ENCODE assay signal across 1 cellular context in the genomic region with DNA sequence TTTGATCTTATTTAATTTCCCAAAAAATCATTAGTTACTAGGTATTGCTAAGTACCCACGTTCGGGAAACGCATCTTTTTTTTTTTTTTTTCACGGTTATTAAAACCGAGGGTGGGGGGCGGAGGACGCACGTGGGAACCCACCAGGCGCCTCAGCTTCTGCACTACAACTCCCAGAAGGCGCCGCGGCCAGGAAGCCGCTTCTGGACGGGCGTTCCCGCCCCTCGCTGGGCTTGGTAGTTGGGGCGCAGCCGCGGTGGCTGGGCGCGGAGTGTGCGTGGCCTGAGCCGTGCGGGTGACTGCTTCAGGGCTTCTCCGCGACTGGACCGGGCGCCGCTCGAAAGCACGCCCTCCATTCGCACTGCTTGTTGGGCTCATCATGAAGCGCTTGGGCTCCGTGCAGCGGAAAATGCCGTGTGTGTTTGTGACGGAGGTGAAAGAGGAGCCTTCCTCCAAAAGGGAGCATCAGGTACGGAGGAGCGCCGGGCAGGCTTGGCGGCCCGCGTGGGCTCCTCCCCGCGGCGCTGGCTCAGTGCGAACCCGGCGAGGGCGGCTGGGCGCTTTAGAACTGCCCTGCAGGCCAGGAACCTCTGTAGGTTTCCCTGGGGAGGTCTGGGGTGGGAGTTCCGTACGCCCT.
TF ChIP-seq lines count a peak whose summit lies in the region.

No MANE protein-coding gene starts in this region.

TF ChIP-seq in GM12878, 131 proteins besides CTCF, POLR2A, EP300 and RAD21 (continued from another document and continues in another):
- TF ChIP-seq, protein P1, sequence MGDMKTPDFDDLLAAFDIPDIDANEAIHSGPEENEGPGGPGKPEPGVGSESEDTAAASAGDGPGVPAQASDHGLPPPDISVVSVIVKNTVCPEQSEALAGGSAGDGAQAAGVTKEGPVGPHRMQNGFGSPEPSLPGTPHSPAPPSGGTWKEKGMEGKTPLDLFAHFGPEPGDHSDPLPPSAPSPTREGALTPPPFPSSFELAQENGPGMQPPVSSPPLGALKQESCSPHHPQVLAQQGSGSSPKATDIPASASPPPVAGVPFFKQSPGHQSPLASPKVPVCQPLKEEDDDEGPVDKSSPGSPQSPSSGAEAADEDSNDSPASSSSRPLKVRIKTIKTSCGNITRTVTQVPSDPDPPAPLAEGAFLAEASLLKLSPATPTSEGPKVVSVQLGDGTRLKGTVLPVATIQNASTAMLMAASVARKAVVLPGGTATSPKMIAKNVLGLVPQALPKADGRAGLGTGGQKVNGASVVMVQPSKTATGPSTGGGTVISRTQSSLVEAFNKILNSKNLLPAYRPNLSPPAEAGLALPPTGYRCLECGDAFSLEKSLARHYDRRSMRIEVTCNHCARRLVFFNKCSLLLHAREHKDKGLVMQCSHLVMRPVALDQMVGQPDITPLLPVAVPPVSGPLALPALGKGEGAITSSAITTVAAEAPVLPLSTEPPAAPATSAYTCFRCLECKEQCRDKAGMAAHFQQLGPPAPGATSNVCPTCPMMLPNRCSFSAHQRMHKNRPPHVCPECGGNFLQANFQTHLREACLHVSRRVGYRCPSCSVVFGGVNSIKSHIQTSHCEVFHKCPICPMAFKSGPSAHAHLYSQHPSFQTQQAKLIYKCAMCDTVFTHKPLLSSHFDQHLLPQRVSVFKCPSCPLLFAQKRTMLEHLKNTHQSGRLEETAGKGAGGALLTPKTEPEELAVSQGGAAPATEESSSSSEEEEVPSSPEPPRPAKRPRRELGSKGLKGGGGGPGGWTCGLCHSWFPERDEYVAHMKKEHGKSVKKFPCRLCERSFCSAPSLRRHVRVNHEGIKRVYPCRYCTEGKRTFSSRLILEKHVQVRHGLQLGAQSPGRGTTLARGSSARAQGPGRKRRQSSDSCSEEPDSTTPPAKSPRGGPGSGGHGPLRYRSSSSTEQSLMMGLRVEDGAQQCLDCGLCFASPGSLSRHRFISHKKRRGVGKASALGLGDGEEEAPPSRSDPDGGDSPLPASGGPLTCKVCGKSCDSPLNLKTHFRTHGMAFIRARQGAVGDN (IDR thresholded peaks at IDR 0.05): no peak
- TF ChIP-seq, protein P2, sequence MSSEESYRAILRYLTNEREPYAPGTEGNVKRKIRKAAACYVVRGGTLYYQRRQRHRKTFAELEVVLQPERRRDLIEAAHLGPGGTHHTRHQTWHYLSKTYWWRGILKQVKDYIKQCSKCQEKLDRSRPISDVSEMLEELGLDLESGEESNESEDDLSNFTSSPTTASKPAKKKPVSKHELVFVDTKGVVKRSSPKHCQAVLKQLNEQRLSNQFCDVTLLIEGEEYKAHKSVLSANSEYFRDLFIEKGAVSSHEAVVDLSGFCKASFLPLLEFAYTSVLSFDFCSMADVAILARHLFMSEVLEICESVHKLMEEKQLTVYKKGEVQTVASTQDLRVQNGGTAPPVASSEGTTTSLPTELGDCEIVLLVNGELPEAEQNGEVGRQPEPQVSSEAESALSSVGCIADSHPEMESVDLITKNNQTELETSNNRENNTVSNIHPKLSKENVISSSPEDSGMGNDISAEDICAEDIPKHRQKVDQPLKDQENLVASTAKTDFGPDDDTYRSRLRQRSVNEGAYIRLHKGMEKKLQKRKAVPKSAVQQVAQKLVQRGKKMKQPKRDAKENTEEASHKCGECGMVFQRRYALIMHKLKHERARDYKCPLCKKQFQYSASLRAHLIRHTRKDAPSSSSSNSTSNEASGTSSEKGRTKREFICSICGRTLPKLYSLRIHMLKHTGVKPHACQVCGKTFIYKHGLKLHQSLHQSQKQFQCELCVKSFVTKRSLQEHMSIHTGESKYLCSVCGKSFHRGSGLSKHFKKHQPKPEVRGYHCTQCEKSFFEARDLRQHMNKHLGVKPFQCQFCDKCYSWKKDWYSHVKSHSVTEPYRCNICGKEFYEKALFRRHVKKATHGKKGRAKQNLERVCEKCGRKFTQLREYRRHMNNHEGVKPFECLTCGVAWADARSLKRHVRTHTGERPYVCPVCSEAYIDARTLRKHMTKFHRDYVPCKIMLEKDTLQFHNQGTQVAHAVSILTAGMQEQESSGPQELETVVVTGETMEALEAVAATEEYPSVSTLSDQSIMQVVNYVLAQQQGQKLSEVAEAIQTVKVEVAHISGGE (CRISPR knock-in tag; IDR thresholded peaks at IDR 0.05): no peak
- peak; percentile 63; the same call in 1 of the 2 replicates for TF ChIP-seq BACH1 (IDR thresholded peaks at IDR 0.05; ENCODE audit: borderline replicate concordance)
- TF ChIP-seq SREBF1 (IDR thresholded peaks at IDR 0.05; ENCODE audit: low read length): no peak
- no peak for TF ChIP-seq JUND (IDR thresholded peaks at IDR 0.05; ENCODE audit: low read depth, low read length)
- TF ChIP-seq CHD4 (IDR thresholded peaks at IDR 0.05): no peak
- no peak for TF ChIP-seq KDM1A (IDR thresholded peaks at IDR 0.05; ENCODE audit: borderline replicate concordance)
- TF ChIP-seq MXI1 (IDR thresholded peaks at IDR 0.05; ENCODE audit: low read depth, low read length): peak; percentile 78
- peak; percentile 27 for TF ChIP-seq MEF2B (IDR thresholded peaks at IDR 0.05; ENCODE audit: partially characterized antibody, poor library complexity, severe bottlenecking)
- TF ChIP-seq, protein P3, sequence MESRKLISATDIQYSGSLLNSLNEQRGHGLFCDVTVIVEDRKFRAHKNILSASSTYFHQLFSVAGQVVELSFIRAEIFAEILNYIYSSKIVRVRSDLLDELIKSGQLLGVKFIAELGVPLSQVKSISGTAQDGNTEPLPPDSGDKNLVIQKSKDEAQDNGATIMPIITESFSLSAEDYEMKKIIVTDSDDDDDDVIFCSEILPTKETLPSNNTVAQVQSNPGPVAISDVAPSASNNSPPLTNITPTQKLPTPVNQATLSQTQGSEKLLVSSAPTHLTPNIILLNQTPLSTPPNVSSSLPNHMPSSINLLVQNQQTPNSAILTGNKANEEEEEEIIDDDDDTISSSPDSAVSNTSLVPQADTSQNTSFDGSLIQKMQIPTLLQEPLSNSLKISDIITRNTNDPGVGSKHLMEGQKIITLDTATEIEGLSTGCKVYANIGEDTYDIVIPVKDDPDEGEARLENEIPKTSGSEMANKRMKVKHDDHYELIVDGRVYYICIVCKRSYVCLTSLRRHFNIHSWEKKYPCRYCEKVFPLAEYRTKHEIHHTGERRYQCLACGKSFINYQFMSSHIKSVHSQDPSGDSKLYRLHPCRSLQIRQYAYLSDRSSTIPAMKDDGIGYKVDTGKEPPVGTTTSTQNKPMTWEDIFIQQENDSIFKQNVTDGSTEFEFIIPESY (IDR thresholded peaks at IDR 0.05): no peak
- TF ChIP-seq CBX3 (IDR thresholded peaks at IDR 0.05; ENCODE audit: borderline replicate concordance, low read depth): no peak
- peak; percentile 65; the same call in 1 of the 2 replicates for TF ChIP-seq RB1 (IDR thresholded peaks at IDR 0.05; ENCODE audit: borderline replicate concordance)
- TF ChIP-seq, protein P4, sequence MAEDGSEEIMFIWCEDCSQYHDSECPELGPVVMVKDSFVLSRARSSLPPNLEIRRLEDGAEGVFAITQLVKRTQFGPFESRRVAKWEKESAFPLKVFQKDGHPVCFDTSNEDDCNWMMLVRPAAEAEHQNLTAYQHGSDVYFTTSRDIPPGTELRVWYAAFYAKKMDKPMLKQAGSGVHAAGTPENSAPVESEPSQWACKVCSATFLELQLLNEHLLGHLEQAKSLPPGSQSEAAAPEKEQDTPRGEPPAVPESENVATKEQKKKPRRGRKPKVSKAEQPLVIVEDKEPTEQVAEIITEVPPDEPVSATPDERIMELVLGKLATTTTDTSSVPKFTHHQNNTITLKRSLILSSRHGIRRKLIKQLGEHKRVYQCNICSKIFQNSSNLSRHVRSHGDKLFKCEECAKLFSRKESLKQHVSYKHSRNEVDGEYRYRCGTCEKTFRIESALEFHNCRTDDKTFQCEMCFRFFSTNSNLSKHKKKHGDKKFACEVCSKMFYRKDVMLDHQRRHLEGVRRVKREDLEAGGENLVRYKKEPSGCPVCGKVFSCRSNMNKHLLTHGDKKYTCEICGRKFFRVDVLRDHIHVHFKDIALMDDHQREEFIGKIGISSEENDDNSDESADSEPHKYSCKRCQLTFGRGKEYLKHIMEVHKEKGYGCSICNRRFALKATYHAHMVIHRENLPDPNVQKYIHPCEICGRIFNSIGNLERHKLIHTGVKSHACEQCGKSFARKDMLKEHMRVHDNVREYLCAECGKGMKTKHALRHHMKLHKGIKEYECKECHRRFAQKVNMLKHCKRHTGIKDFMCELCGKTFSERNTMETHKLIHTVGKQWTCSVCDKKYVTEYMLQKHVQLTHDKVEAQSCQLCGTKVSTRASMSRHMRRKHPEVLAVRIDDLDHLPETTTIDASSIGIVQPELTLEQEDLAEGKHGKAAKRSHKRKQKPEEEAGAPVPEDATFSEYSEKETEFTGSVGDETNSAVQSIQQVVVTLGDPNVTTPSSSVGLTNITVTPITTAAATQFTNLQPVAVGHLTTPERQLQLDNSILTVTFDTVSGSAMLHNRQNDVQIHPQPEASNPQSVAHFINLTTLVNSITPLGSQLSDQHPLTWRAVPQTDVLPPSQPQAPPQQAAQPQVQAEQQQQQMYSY (CRISPR knock-in tag; IDR thresholded peaks at IDR 0.05): no peak
- TF ChIP-seq RFX5 (IDR thresholded peaks at IDR 0.05; ENCODE audit: low read depth, low read length): no peak
- TF ChIP-seq GATAD2B (conservative IDR thresholded peaks at IDR 0.05; ENCODE audit: low read depth): no peak; the same call in 1 of the 2 replicates
- TF ChIP-seq ETV6 (conservative IDR thresholded peaks at IDR 0.05 in 1 of 2, IDR thresholded peaks at IDR 0.05 in 1 of 2; ENCODE audit: borderline replicate concordance in 1 of 2, low read depth in 1 of 2): no peak
- TF ChIP-seq SUPT20H (IDR thresholded peaks at IDR 0.05; ENCODE audit: borderline replicate concordance, control insufficient read depth, low read depth, low read length): no peak
- TF ChIP-seq PAX5 (IDR thresholded peaks at IDR 0.05; ENCODE audit: borderline replicate concordance, low read depth, low read length): 0 out of 2 replicates have a peak, but pooled peaks have one; percentile 7
- TF ChIP-seq LARP7 (IDR thresholded peaks at IDR 0.05): peak; percentile 92
- no peak for TF ChIP-seq EZH2 (IDR thresholded peaks at IDR 0.05; ENCODE audit: borderline replicate concordance, control insufficient read depth, low read depth, low read length)
- TF ChIP-seq RBBP5 (conservative IDR thresholded peaks at IDR 0.05): no peak
- peak; percentile 60 for TF ChIP-seq ZNF384 (IDR thresholded peaks at IDR 0.05; ENCODE audit: borderline replicate concordance, low read depth, low read length)
- TF ChIP-seq SREBF2 (IDR thresholded peaks at IDR 0.05; ENCODE audit: low read length): no peak
- TF ChIP-seq FOXM1 (IDR thresholded peaks at IDR 0.05; ENCODE audit: low read depth, low read length): no peak
- no peak for TF ChIP-seq MYB (IDR thresholded peaks at IDR 0.05; ENCODE audit: borderline replicate concordance, low read depth, low read length)
- no peak for TF ChIP-seq STAT3 (IDR thresholded peaks at IDR 0.05; ENCODE audit: low read depth, low read length)
- TF ChIP-seq, protein P5, sequence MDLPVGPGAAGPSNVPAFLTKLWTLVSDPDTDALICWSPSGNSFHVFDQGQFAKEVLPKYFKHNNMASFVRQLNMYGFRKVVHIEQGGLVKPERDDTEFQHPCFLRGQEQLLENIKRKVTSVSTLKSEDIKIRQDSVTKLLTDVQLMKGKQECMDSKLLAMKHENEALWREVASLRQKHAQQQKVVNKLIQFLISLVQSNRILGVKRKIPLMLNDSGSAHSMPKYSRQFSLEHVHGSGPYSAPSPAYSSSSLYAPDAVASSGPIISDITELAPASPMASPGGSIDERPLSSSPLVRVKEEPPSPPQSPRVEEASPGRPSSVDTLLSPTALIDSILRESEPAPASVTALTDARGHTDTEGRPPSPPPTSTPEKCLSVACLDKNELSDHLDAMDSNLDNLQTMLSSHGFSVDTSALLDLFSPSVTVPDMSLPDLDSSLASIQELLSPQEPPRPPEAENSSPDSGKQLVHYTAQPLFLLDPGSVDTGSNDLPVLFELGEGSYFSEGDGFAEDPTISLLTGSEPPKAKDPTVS (IDR thresholded peaks at IDR 0.05; ENCODE audit: low read depth, low read length): no peak
- TF ChIP-seq NFXL1 (IDR thresholded peaks at IDR 0.05; ENCODE audit: borderline replicate concordance): no peak
- TF ChIP-seq HCFC1 (IDR thresholded peaks at IDR 0.05; ENCODE audit: low read length): peak; percentile 87
- peak; percentile 65; the same call in 1 of the 2 replicates for TF ChIP-seq DPF2 (IDR thresholded peaks at IDR 0.05)
- TF ChIP-seq SRF (IDR thresholded peaks at IDR 0.05; ENCODE audit: low read depth in 2 of 2, low read length in 2 of 2): no peak
- no peak for TF ChIP-seq JUNB (IDR thresholded peaks at IDR 0.05)
- TF ChIP-seq, protein P6, sequence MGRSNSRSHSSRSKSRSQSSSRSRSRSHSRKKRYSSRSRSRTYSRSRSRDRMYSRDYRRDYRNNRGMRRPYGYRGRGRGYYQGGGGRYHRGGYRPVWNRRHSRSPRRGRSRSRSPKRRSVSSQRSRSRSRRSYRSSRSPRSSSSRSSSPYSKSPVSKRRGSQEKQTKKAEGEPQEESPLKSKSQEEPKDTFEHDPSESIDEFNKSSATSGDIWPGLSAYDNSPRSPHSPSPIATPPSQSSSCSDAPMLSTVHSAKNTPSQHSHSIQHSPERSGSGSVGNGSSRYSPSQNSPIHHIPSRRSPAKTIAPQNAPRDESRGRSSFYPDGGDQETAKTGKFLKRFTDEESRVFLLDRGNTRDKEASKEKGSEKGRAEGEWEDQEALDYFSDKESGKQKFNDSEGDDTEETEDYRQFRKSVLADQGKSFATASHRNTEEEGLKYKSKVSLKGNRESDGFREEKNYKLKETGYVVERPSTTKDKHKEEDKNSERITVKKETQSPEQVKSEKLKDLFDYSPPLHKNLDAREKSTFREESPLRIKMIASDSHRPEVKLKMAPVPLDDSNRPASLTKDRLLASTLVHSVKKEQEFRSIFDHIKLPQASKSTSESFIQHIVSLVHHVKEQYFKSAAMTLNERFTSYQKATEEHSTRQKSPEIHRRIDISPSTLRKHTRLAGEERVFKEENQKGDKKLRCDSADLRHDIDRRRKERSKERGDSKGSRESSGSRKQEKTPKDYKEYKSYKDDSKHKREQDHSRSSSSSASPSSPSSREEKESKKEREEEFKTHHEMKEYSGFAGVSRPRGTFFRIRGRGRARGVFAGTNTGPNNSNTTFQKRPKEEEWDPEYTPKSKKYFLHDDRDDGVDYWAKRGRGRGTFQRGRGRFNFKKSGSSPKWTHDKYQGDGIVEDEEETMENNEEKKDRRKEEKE (IDR thresholded peaks at IDR 0.05): no peak
- TF ChIP-seq NR2C2 (IDR thresholded peaks at IDR 0.05; ENCODE audit: borderline replicate concordance, control insufficient read depth, insufficient read length, low read depth): no peak
